ENCODE assay signal across 16 cellular contexts in genomic region chr4:1460967-1461868, GRCh38. TPM values are rescaled to one million over a fixed set of nuclear protein-coding genes. Genes with fewer than 3 reads are reported as not detected.
A peak's percentile ranks its signal among the peaks of the same experiment; 100 is the strongest.
DNase-seq lines count a peak whose midpoint lies in the region; ATAC-seq and TF ChIP-seq lines count a peak whose summit lies in the region.
"Had no signal": no experiment of that assay in that cellular context is flagged by ENCODE, and none has a peak within 500 bp of the region (broad histone marks: within the 10 kb centered on the region; RNA-seq: fewer than 3 reads in every experiment).

No MANE protein-coding gene starts in this region.

- peak; percentile 15 for DNase-seq in activated naive CD8-positive, alpha-beta T cell treated with anti-CD3 and anti-CD28 coated beads, Interleukin-2, amount 10 ng/mL, durations not matched to agents 7 days and 5 days
- DNase-seq in activated naive CD8-positive, alpha-beta T cell treated with anti-CD3 and anti-CD28 coated beads for 36 hours, result no peak
- DNase-seq in endodermal cell (peak; percentile 35), mesenchymal stem cell (no peak), NCI-H524 (lab: John Stamatoyannopoulos, UW) (no peak), epidermal melanocyte (ENCODE audit: insufficient read length, low spot score) (no peak), amniotic stem cell (lab: John Stamatoyannopoulos, UW) (no peak)
- DNase-seq: AML-193; CD4-positive, CD25-positive, alpha-beta regulatory T cell; NCI-H1436; NCI-H2081; NCI-H526; PC-9 had no signal

- H3K27ac ChIP-seq in endodermal cell (ENCODE audit: low read depth, low read length), result no peak overlapping the region
- no peak overlapping the region for H3K27ac ChIP-seq in mesenchymal stem cell (ENCODE audit: low read length, poor library complexity, severe bottlenecking)
- H3K27ac ChIP-seq: A549, PC-9 had no signal

- no peak overlapping the region for H2BK120ac ChIP-seq in mesenchymal stem cell (ENCODE audit: low read depth, low read length)

- H3K4me3 ChIP-seq in endodermal cell (ENCODE audit: low read length) (no peak overlapping the region), mesenchymal stem cell (ENCODE audit: insufficient read depth in 1 of 2, low read depth in 1 of 2, low read length in 2 of 2) (no peak overlapping the region)
- H3K4me3 ChIP-seq: A549, PC-9 had no signal

- no peak overlapping the region for H3K9ac ChIP-seq in endodermal cell (ENCODE audit: extremely low read depth, low read length, poor library complexity, severe bottlenecking)
- H3K9ac ChIP-seq in mesenchymal stem cell (ENCODE audit: low read length), result no peak overlapping the region

- POLR2A ChIA-PET in activated naive CD8-positive, alpha-beta T cell treated with anti-CD3 and anti-CD28 coated beads, Interleukin-2, amount 10 ng/mL, durations not matched to agents 7 days and 5 days (lab: Charles Lee), result no interaction called here

- TF ChIP-seq CTCF in endodermal cell (conservative IDR thresholded peaks at IDR 0.05), result no peak

- H3K79me1 ChIP-seq in mesenchymal stem cell (replicated peaks; ENCODE audit: low read length, poor library complexity, severe bottlenecking), result no peaks in the 10 kb centered on the region

- H4K91ac ChIP-seq in mesenchymal stem cell (ENCODE audit: low read length), result peak overlapping the region; percentile 35

- no peak overlapping the region for H3K4me2 ChIP-seq in mesenchymal stem cell (ENCODE audit: low read length, poor library complexity, severe bottlenecking)
- H3K4me2 ChIP-seq: A549, PC-9 had no signal

- no peak overlapping the region for H2BK5ac ChIP-seq in mesenchymal stem cell (ENCODE audit: low read depth, low read length, poor library complexity, severe bottlenecking)

- H3K27me3 ChIP-seq in endodermal cell (ENCODE audit: control insufficient read depth, insufficient read depth, low read length, poor library complexity, severe bottlenecking), result peaks cover 32% of the 10 kb centered on the region
- H3K27me3 ChIP-seq in mesenchymal stem cell (ENCODE audit: control insufficient read depth in 1 of 2, insufficient read depth in 1 of 2, low read length in 2 of 2), result peaks cover 28 to 75% of the 10 kb centered on the region in 2 experiments

- H3K9me3 Mint-ChIP-seq in activated naive CD8-positive, alpha-beta T cell treated with anti-CD3 and anti-CD28 coated beads, Interleukin-2, amount 10 ng/mL, durations not matched to agents 7 days and 5 days, result peaks cover 4% of the 10 kb centered on the region
- peaks cover 2% of the 10 kb centered on the region for H3K9me3 Mint-ChIP-seq in activated naive CD8-positive, alpha-beta T cell treated with anti-CD3 and anti-CD28 coated beads for 36 hours
- H3K9me3 Mint-ChIP-seq in endodermal cell, result peaks cover 8% of the 10 kb centered on the region

- no peak overlapping the region for H3K4ac ChIP-seq in mesenchymal stem cell (ENCODE audit: low read depth in 1 of 2, low read length in 2 of 2)

- H3K4me1 ChIP-seq in endodermal cell (ENCODE audit: control insufficient read depth, insufficient read depth, low read length) (no peaks in the 10 kb centered on the region), mesenchymal stem cell (ENCODE audit: control insufficient read depth, insufficient read depth, low read depth, low read length) (peaks cover 16% of the 10 kb centered on the region)
- H3K4me1 ChIP-seq: A549 had no signal

- H2BK12ac ChIP-seq in mesenchymal stem cell (ENCODE audit: low read length in 2 of 2), result no peak overlapping the region

- H3K4me1 Mint-ChIP-seq in activated naive CD8-positive, alpha-beta T cell treated with anti-CD3 and anti-CD28 coated beads, Interleukin-2, amount 10 ng/mL, durations not matched to agents 7 days and 5 days, result no peaks in the 10 kb centered on the region
- no peaks in the 10 kb centered on the region for H3K4me1 Mint-ChIP-seq in activated naive CD8-positive, alpha-beta T cell treated with anti-CD3 and anti-CD28 coated beads for 36 hours
- peaks cover 2% of the 10 kb centered on the region for H3K4me1 Mint-ChIP-seq in endodermal cell
- H3K4me1 Mint-ChIP-seq: CD4-positive, CD25-positive, alpha-beta regulatory T cell had no signal

- no peak overlapping the region for H2AFZ ChIP-seq in mesenchymal stem cell (ENCODE audit: low read depth, low read length)
- H2AFZ ChIP-seq: PC-9 had no signal

- peak overlapping the region; percentile 26 for H2AK5ac ChIP-seq in mesenchymal stem cell (ENCODE audit: low read length, severe bottlenecking)

- no peak for ATAC-seq in activated naive CD8-positive, alpha-beta T cell treated with anti-CD3 and anti-CD28 coated beads, Interleukin-2, amount 10 ng/mL, durations not matched to agents 7 days and 5 days (ENCODE audit: low read depth)
- ATAC-seq in GM21529 (IDR thresholded peaks at IDR 0.05; ENCODE audit: unreplicated experiment), result no peak
- ATAC-seq: A549, HCT116 had no signal

- no peak overlapping the region for H4K8ac ChIP-seq in mesenchymal stem cell (ENCODE audit: low read length)

- H3K23ac ChIP-seq in mesenchymal stem cell (ENCODE audit: low read length in 2 of 2), result no peak overlapping the region

- H3K27ac Mint-ChIP-seq in activated naive CD8-positive, alpha-beta T cell treated with anti-CD3 and anti-CD28 coated beads, Interleukin-2, amount 10 ng/mL, durations not matched to agents 7 days and 5 days, result no peak overlapping the region
- H3K27ac Mint-ChIP-seq in activated naive CD8-positive, alpha-beta T cell treated with anti-CD3 and anti-CD28 coated beads for 36 hours, result no peak overlapping the region
- no peak overlapping the region for H3K27ac Mint-ChIP-seq in endodermal cell
- H3K27ac Mint-ChIP-seq: CD4-positive, CD25-positive, alpha-beta regulatory T cell had no signal

- 85 to 87% methylated on average over 15 to 19 of the region's 19 CpGs for WGBS in endodermal cell (ENCODE audit: insufficient coverage in 1 of 2, insufficient read length in 1 of 2), 2 experiments
- 74% methylated on average over 19 of the region's 19 CpGs for WGBS in mesenchymal stem cell

- no peak overlapping the region for H3K18ac ChIP-seq in mesenchymal stem cell (ENCODE audit: low read depth in 1 of 2, low read length in 2 of 2)

- H2BK15ac ChIP-seq in mesenchymal stem cell (ENCODE audit: low read depth, poor library complexity, severe bottlenecking), result no peak overlapping the region

- H3K36me3 Mint-ChIP-seq in activated naive CD8-positive, alpha-beta T cell treated with anti-CD3 and anti-CD28 coated beads, Interleukin-2, amount 10 ng/mL, durations not matched to agents 7 days and 5 days, result no peaks in the 10 kb centered on the region
- no peaks in the 10 kb centered on the region for H3K36me3 Mint-ChIP-seq in activated naive CD8-positive, alpha-beta T cell treated with anti-CD3 and anti-CD28 coated beads for 36 hours
- H3K36me3 Mint-ChIP-seq in endodermal cell (ENCODE audit: low read depth), result no peaks in the 10 kb centered on the region
- H3K36me3 Mint-ChIP-seq: CD4-positive, CD25-positive, alpha-beta regulatory T cell had no signal

- no peak overlapping the region for H3K4me3 Mint-ChIP-seq in activated naive CD8-positive, alpha-beta T cell treated with anti-CD3 and anti-CD28 coated beads, Interleukin-2, amount 10 ng/mL, durations not matched to agents 7 days and 5 days
- H3K4me3 Mint-ChIP-seq in activated naive CD8-positive, alpha-beta T cell treated with anti-CD3 and anti-CD28 coated beads for 36 hours, result no peak overlapping the region
- H3K4me3 Mint-ChIP-seq in endodermal cell, result no peak overlapping the region
- H3K4me3 Mint-ChIP-seq: CD4-positive, CD25-positive, alpha-beta regulatory T cell had no signal

- no peaks in the 10 kb centered on the region for H3K36me3 ChIP-seq in endodermal cell (ENCODE audit: control insufficient read depth, insufficient read depth, low read length)
- no peaks in the 10 kb centered on the region for H3K36me3 ChIP-seq in mesenchymal stem cell (ENCODE audit: control insufficient read depth in 1 of 2, insufficient read depth in 2 of 2, low read depth in 1 of 2, low read length in 2 of 2)

- H3K14ac ChIP-seq in mesenchymal stem cell (ENCODE audit: low read length in 2 of 2), result no peak overlapping the region

- H3K27me3 Mint-ChIP-seq in activated naive CD8-positive, alpha-beta T cell treated with anti-CD3 and anti-CD28 coated beads, Interleukin-2, amount 10 ng/mL, durations not matched to agents 7 days and 5 days, result peaks cover 7% of the 10 kb centered on the region
- H3K27me3 Mint-ChIP-seq in activated naive CD8-positive, alpha-beta T cell treated with anti-CD3 and anti-CD28 coated beads for 36 hours, result peaks cover 26% of the 10 kb centered on the region
- peaks cover 23% of the 10 kb centered on the region for H3K27me3 Mint-ChIP-seq in endodermal cell (ENCODE audit: insufficient read depth)

- no peaks in the 10 kb centered on the region for H3K9me3 ChIP-seq in endodermal cell (ENCODE audit: control insufficient read depth, low read length)
- H3K9me3 ChIP-seq in mesenchymal stem cell (ENCODE audit: control insufficient read depth, low read length), result no peaks in the 10 kb centered on the region
- H3K9me3 ChIP-seq: A549 had no signal

RNA-seq across cellular contexts. Expression of gene NKX1-1, which starts 55.0 kb away (rescaled TPM):
- total RNA-seq in activated naive CD8-positive, alpha-beta T cell treated with anti-CD3 and anti-CD28 coated beads, Interleukin-2, amount 10 ng/mL, durations not matched to agents 7 days and 5 days, result not detected
- not detected for total RNA-seq in activated naive CD8-positive, alpha-beta T cell treated with anti-CD3 and anti-CD28 coated beads for 36 hours
- not detected for total RNA-seq in endodermal cell
- polyA plus RNA-seq in endodermal cell (2013, experiment 1 of 2), result 0.18 TPM
- not detected for polyA plus RNA-seq in endodermal cell (2013, experiment 2 of 2)
- not detected for polyA plus RNA-seq in mesenchymal stem cell (2013, experiment 1 of 2)
- polyA plus RNA-seq in mesenchymal stem cell (2013, experiment 2 of 2), result not detected
- total RNA-seq: CD4-positive, CD25-positive, alpha-beta regulatory T cell; PC-9 had no signal
- polyA plus RNA-seq: A549; CD4-positive, CD25-positive, alpha-beta regulatory T cell had no signal

Comparison
In these comparisons a context has a peak if more than half of its experiments do, and no peak if none do; other contexts are left out.
1. DNase-seq: peak in activated naive CD8-positive, alpha-beta T cell treated with anti-CD3 and anti-CD28 coated beads, Interleukin-2, amount 10 ng/mL, durations not matched to agents 7 days and 5 days (single experiment) and endodermal cell (single experiment); none in activated naive CD8-positive, alpha-beta T cell treated with anti-CD3 and anti-CD28 coated beads for 36 hours (single experiment), mesenchymal stem cell (single experiment), NCI-H524 (0 of 2), epidermal melanocyte (single experiment) and amniotic stem cell (single experiment).